16 cellular contexts compared by ENCODE assay signal in the genomic region with DNA sequence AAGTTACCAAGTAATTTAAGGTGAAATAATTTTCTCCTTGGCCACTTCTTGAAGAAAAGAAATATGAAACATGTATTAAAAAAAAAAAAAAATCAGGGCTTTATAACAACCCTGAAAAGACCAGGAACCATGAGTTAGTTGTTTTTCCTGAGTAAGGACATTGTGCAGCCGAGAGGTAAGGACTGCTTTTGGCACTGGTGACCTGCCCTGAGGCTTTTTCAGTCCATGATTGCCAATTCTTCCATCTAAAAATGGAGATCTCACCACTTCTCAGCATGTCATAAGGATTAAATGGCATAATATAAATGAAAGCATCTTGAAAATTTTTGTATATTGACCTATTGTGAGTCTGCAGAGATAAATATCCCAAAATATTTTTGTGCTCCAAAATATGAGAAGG.
A peak's percentile ranks its signal among the peaks of the same experiment; 100 is the strongest.
DNase-seq lines count a peak whose midpoint lies in the region; ATAC-seq and TF ChIP-seq lines count a peak whose summit lies in the region.
"Had no signal": no experiment of that assay in that cellular context is flagged by ENCODE, and none has a peak within 500 bp of the region (broad histone marks: within the 10 kb centered on the region; RNA-seq: fewer than 3 reads in every experiment).

No MANE protein-coding gene starts in this region.

- no peak overlapping the region for H3K27ac Mint-ChIP-seq in Calu3 (ENCODE audit: unreplicated experiment)
- H3K27ac Mint-ChIP-seq: CD4-positive, alpha-beta memory T cell; CD4-positive, CD25-positive, alpha-beta regulatory T cell; CD8-positive, alpha-beta memory T cell had no signal

- H3K4me3 Mint-ChIP-seq in Calu3 (ENCODE audit: low read depth, unreplicated experiment), result no peak overlapping the region
- H3K4me3 Mint-ChIP-seq: CD14-positive monocyte; CD4-positive, alpha-beta memory T cell; CD4-positive, CD25-positive, alpha-beta regulatory T cell; CD8-positive, alpha-beta memory T cell had no signal

- DNase-seq in NCI-H446 treated with DMSO at 0.1 percent for 48 hours (lab: John Stamatoyannopoulos, UW), result peak; percentile 14
- DNase-seq in cerebellar cortex (ENCODE audit: low spot score), result peak; percentile 80
- no peak for DNase-seq in activated CD4-positive, alpha-beta T cell treated with anti-CD3 and anti-CD28 coated beads, Interleukin-2, amount 50 U/mL, for 4 hours
- DNase-seq in Calu3, result no peak
- DNase-seq: 8988T; ACHN; BE2C; CD4-positive, alpha-beta memory T cell; CD4-positive, CD25-positive, alpha-beta regulatory T cell; CD8-positive, alpha-beta memory T cell; COR-L47; DMS79 treated with DMSO at 0.1 percent for 48 hours; GDM1 had no signal

- CTCF ChIA-PET in Calu3 (lab: Charles Lee), result interaction anchor here (0.7 kb wide), 1 partner anchor 628 kb away, joined by 4 read pairs; no protein-coding TSS in a partner anchor

- no peaks in the 10 kb centered on the region for H3K9me3 Mint-ChIP-seq in Calu3 (ENCODE audit: low read depth, unreplicated experiment)

- no peak for ATAC-seq in HG03521 (IDR thresholded peaks at IDR 0.05; ENCODE audit: unreplicated experiment)
- ATAC-seq: GM12878 had no signal

- H3K36me3 Mint-ChIP-seq in Calu3 (ENCODE audit: insufficient read depth, unreplicated experiment), result no peaks in the 10 kb centered on the region
- H3K36me3 Mint-ChIP-seq: CD14-positive monocyte; CD4-positive, alpha-beta memory T cell; CD4-positive, CD25-positive, alpha-beta regulatory T cell had no signal

- no TSS peak for BruUV-seq in Calu3 (replicated peaks; lab: Mats Ljungman, UMichigan)

- H3K27me3 Mint-ChIP-seq in Calu3 (ENCODE audit: unreplicated experiment), result no peaks in the 10 kb centered on the region
- H3K27me3 Mint-ChIP-seq: CD4-positive, alpha-beta memory T cell; CD4-positive, CD25-positive, alpha-beta regulatory T cell; CD8-positive, alpha-beta memory T cell had no signal

- no peaks in the 10 kb centered on the region for H3K4me1 Mint-ChIP-seq in Calu3 (ENCODE audit: low read depth, unreplicated experiment)
- H3K4me1 Mint-ChIP-seq: CD14-positive monocyte; CD4-positive, alpha-beta memory T cell; CD4-positive, CD25-positive, alpha-beta regulatory T cell; CD8-positive, alpha-beta memory T cell had no signal

- intact Hi-C loops in Calu3 (cut with micrococcal nuclease; ENCODE audit: unreplicated experiment), result no loop called here

- TF ChIP-seq CTCF in Calu3 (IDR thresholded peaks at IDR 0.05; ENCODE audit: unreplicated experiment), result no peak

Comparison
In these comparisons a context has a peak if more than half of its experiments do, and no peak if none do; other contexts are left out.
1. DNase-seq: peak in NCI-H446 treated with DMSO at 0.1 percent for 48 hours (single experiment) and cerebellar cortex (single experiment); none in activated CD4-positive, alpha-beta T cell treated with anti-CD3 and anti-CD28 coated beads, Interleukin-2, amount 50 U/mL, for 4 hours (0 of 2) and Calu3 (single experiment).